11 cellular contexts compared by ENCODE assay signal in the genomic region with DNA sequence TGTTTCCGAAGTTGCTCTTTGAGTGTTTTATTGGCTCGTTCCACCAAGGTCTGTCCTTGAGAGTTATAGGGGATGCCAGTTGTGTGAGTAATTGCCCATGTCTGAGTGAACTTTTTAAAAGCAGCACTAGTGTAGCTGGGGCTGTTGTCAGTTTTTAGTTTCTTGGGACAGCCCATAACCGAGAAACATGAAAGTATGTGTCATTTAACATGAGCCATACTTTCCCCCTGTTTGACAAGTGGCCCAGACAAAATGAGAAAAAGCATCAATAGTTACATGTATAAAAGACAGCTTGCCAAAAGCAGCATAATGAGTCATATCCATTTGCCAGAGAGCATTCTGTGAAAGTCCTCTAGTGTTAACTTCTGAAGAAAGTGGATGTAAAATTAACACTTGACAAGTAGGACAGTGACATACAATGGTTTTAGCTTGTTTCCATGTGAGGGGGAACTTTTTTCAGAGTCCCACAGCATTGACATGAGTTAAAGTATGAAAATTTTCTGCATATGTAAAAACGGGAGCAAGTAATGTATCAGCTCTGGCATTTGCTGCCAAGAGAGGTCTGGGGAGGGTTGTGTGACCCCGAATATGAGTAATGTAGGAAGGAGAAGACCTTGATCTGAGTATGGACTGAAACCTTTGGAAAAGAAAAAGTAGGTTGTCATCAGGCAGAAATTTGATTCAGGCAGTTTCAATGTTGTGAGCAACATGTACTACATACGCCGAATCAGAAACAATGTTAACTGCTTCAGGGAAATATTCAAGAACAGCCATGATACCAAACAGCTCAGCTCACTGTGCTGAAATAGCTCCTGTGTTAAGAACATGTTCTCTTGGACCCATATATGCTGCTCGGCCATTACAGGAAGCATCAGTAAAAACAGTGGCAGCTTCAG. TPM values are rescaled to one million over a fixed set of nuclear protein-coding genes. Genes with fewer than 3 reads are reported as not detected.
DNase-seq lines count a peak whose midpoint lies in the region; ATAC-seq, FAIRE-seq and TF ChIP-seq lines count a peak whose summit lies in the region.
"Had no signal": no experiment of that assay in that cellular context is flagged by ENCODE, and none has a peak within 500 bp of the region (broad histone marks: within the 10 kb centered on the region; RNA-seq: fewer than 3 reads in every experiment).

No MANE protein-coding gene starts in this region.

- SMC1A ChIA-PET in GM12878 (lab: Charles Lee; ENCODE audit: uncharacterized antibody, unreplicated experiment), result no interaction called here

- no peak for TF ChIP-seq EP300 in GM12878 (IDR thresholded peaks at IDR 0.05; ENCODE audit: borderline replicate concordance in 1 of 2, control insufficient read depth in 1 of 2, low read depth in 2 of 2, low read length in 2 of 2)

- 9% methylated on average over 8 of the region's 8 CpGs for WGBS in GM12878 (ENCODE audit: insufficient coverage, insufficient replicate concordance, low lambda C conversion rate, missing lambda C conversion rate)

- H3K36me3 ChIP-seq in GM12878 (ENCODE audit: control insufficient read depth in 2 of 2, insufficient read depth in 2 of 2, low read length in 1 of 2), result no peaks in the 10 kb centered on the region
- H3K36me3 ChIP-seq: prostate gland had no signal

- BruUV-seq in GM12878 (replicated peaks; lab: Mats Ljungman, UMichigan), result no TSS peak

- no peak overlapping the region for H3K4me2 ChIP-seq in GM12878 (ENCODE audit: control insufficient read depth, insufficient read depth)

- TF ChIP-seq RAD21 in GM12878 (IDR thresholded peaks at IDR 0.05; ENCODE audit: insufficient read depth, low read depth, low read length), result no peak

- TF ChIP-seq POLR2A in GM12878 (IDR thresholded peaks at IDR 0.05; ENCODE audit: low read depth, low read length), result no peak

- no peaks in the 10 kb centered on the region for H3K79me2 ChIP-seq in GM12878 (ENCODE audit: control insufficient read depth, insufficient read depth, low read length)

- peak; percentile 27 for DNase-seq in DMS 273 (lab: John Stamatoyannopoulos, UW; ENCODE audit: unreplicated experiment)
- no peak for DNase-seq in DMS 273 treated with DMSO at 0.1 percent for 48 hours (lab: John Stamatoyannopoulos, UW)
- DNase-seq in HS-5 (ENCODE audit: low read depth), result peak; percentile 40
- DNase-seq in GM12878 (ENCODE audit: low read depth, low spot score), result no peak
- peak; percentile 47 for DNase-seq in myocyte (ENCODE audit: low read depth)
- no peak for DNase-seq in NCI-H2227 (lab: John Stamatoyannopoulos, UW; ENCODE audit: unreplicated experiment)

- no peak overlapping the region for H3K4me3 ChIP-seq in GM12878
- H3K4me3 ChIP-seq: prostate gland, SK-N-MC had no signal

- CTCF ChIA-PET in GM12878 (lab: Yijun Ruan, JAX), result interaction anchor here (1.2 kb wide), 2 partner anchors 7 to 12 kb away, joined by 4 to 6 read pairs; no protein-coding TSS in a partner anchor

- no peaks in the 10 kb centered on the region for H4K20me1 ChIP-seq in GM12878 (ENCODE audit: control insufficient read depth, insufficient read depth)

- H3K9ac ChIP-seq in GM12878 (ENCODE audit: control insufficient read depth, insufficient read depth, low read length), result no peak overlapping the region

- RAD21 ChIA-PET in GM12878 (lab: Charles Lee; ENCODE audit: unreplicated experiment), result no interaction called here

- FAIRE-seq in GM12878 (lab: Jason Lieb, UNC), result no peak

- intact Hi-C loops in GM12878 (cut with micrococcal nuclease; ENCODE audit: unreplicated experiment), result no loop called here

- H3K9me3 ChIP-seq in GM12878 (replicated peaks; ENCODE audit: control insufficient read depth, insufficient read depth, low read length), result no peaks in the 10 kb centered on the region; the same call in 2 of the 3 replicates
- H3K9me3 ChIP-seq: prostate gland had no signal

- POLR2A ChIA-PET in GM12878 (lab: Charles Lee), result interaction anchor here (0.7 kb wide), 1 partner anchor 349 kb away, joined by 3 read pairs; no protein-coding TSS in a partner anchor

- in situ Hi-C loops in GM12878 (cut with MboI), result no loop called here

- no peak overlapping the region for H3K27ac ChIP-seq in GM12878 (ENCODE audit: control insufficient read depth, insufficient read depth)
- H3K27ac ChIP-seq: 22Rv1, prostate gland, SK-N-MC had no signal

- no peak for TF ChIP-seq CTCF in GM12878 (IDR thresholded peaks at IDR 0.05 in 2 of 3, conservative IDR thresholded peaks at IDR 0.05 in 1 of 3; ENCODE audit: control insufficient read depth in 2 of 3, extremely low read depth in 1 of 3, insufficient read depth in 1 of 3, low read depth in 3 of 3, low read length in 3 of 3)

- no peaks in the 10 kb centered on the region for H3K27me3 ChIP-seq in GM12878 (replicated peaks in 1 of 2; ENCODE audit: control insufficient read depth in 2 of 2, insufficient read depth in 2 of 2, low read length in 1 of 2)

- H2AFZ ChIP-seq in GM12878 (ENCODE audit: control insufficient read depth, low read depth, low read length), result no peak overlapping the region

- no peaks in the 10 kb centered on the region for H3K4me1 ChIP-seq in GM12878 (ENCODE audit: control insufficient read depth, insufficient read depth, low read length)

- no peak for ATAC-seq in GM12878
- ATAC-seq in HG03159 (IDR thresholded peaks at IDR 0.05; ENCODE audit: unreplicated experiment), result no peak
- ATAC-seq in HG03571 (IDR thresholded peaks at IDR 0.05; ENCODE audit: unreplicated experiment), result no peak

TF ChIP-seq in GM12878, 131 proteins besides CTCF, POLR2A, EP300 and RAD21:
- TF ChIP-seq ZNF622 (IDR thresholded peaks at IDR 0.05) (no peak), JUNB (IDR thresholded peaks at IDR 0.05) (peak; percentile 38; the same call in 1 of the 2 replicates), MYB (IDR thresholded peaks at IDR 0.05; ENCODE audit: borderline replicate concordance, low read depth, low read length) (no peak), PAX8 (IDR thresholded peaks at IDR 0.05) (no peak), MXI1 (IDR thresholded peaks at IDR 0.05; ENCODE audit: low read depth, low read length) (no peak), HDAC2 (IDR thresholded peaks at IDR 0.05) (no peak)
- TF ChIP-seq, protein P1, sequence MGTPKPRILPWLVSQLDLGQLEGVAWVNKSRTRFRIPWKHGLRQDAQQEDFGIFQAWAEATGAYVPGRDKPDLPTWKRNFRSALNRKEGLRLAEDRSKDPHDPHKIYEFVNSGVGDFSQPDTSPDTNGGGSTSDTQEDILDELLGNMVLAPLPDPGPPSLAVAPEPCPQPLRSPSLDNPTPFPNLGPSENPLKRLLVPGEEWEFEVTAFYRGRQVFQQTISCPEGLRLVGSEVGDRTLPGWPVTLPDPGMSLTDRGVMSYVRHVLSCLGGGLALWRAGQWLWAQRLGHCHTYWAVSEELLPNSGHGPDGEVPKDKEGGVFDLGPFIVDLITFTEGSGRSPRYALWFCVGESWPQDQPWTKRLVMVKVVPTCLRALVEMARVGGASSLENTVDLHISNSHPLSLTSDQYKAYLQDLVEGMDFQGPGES (IDR thresholded peaks at IDR 0.05), result no peak
- TF ChIP-seq, protein P2, sequence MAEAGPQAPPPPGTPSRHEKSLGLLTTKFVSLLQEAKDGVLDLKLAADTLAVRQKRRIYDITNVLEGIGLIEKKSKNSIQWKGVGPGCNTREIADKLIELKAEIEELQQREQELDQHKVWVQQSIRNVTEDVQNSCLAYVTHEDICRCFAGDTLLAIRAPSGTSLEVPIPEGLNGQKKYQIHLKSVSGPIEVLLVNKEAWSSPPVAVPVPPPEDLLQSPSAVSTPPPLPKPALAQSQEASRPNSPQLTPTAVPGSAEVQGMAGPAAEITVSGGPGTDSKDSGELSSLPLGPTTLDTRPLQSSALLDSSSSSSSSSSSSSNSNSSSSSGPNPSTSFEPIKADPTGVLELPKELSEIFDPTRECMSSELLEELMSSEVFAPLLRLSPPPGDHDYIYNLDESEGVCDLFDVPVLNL (IDR thresholded peaks at IDR 0.05; ENCODE audit: low read depth, low read length), result no peak
TF ChIP-seq in GM12878: peak in this region for 1.

RNA-seq across cellular contexts. Expression of a gene that starts 56.8 kb away (rescaled TPM):
- 0.63 and 1.2 TPM in 2 replicates for total RNA-seq in GM12878 (2013; cell fraction: nucleolus; rRNA removed)
- total RNA-seq in GM12878 (2014; rRNA removed) (0.90 and 1.2 TPM in 2 replicates), GM12878 (2014; rRNA removed; fragmentation: Illumina TruSeq; extraction: Trizol) (0.18 and 0.72 TPM in 2 replicates), GM12878 (2021) (1.2 and 1.5 TPM in 2 replicates), myocyte (54.6 and 70.4 TPM in 2 replicates)
- 0.26 TPM for polyA plus RNA-seq in GM12878 (2011; ENCODE audit: low read depth)
- polyA plus RNA-seq in GM12878 (2011; rRNA removed) (0.10 and 0.13 TPM in 2 replicates), GM12878 (2014; fragmentation: Illumina TruSeq; extraction: Trizol) (0.14 and 0.79 TPM in 2 replicates), GM12878 (2014; fragmentation: Nextera tagmentation; extraction: Ambion mirVana) (under 1 TPM; 0.13 to 0.60 TPM), GM12878 (2014; rRNA removed) (1.4 and 1.5 TPM in 2 replicates), GM12878 (2016; fragmentation: Nextera tagmentation; extraction: Ambion mirVana) (under 1 TPM; 0.60 to 0.82 TPM)
- 0.24 and 0.28 TPM in 2 replicates for polyA plus RNA-seq in GM12878 (2011; cell fraction: cytosol; rRNA removed)
- polyA plus RNA-seq in GM12878 (2011; cell fraction: nucleus; rRNA removed), result 0.18 and 0.19 TPM in 2 replicates
- 1.1 TPM in 2 replicates for polyA plus RNA-seq in GM12878 (2012)
- 0.15 and 0.29 TPM in 2 replicates for polyA minus RNA-seq in GM12878 (2011; rRNA and poly(A)+ RNA removed)
- 0.52 TPM in 1 of 2 replicates, not detected in the other for polyA minus RNA-seq in GM12878 (2011; cell fraction: cytosol; rRNA and poly(A)+ RNA removed)
- 0.36 and 0.38 TPM in 2 replicates for polyA minus RNA-seq in GM12878 (2011; cell fraction: nucleus; rRNA and poly(A)+ RNA removed)
- polyA plus RNA-seq in myocyte (2012), result 68.6 TPM

Comparison
In these comparisons a context has a peak if more than half of its experiments do, and no peak if none do; other contexts are left out.
1. DNase-seq: peak in DMS 273 (single experiment), HS-5 (single experiment) and myocyte (single experiment); none in DMS 273 treated with DMSO at 0.1 percent for 48 hours (single experiment), GM12878 (single experiment) and NCI-H2227 (single experiment).
2. RNA of a gene that starts 56.8 kb away (total RNA-seq): 54.6 to 70.4 TPM in myocyte; 0.18 to 1.5 TPM in GM12878; every median in the first group is over 10 times any median in the second.